In genomic region chr3:127673191-127674098, GRCh38 we compare ENCODE assay signal across 1 cellular context.
TF ChIP-seq lines count a peak whose summit lies in the region.

No MANE protein-coding gene starts in this region.

TF ChIP-seq in K562, 482 proteins besides CTCF, POLR2A, EP300 and RAD21 (continued from another document):
- TF ChIP-seq TFAP4 (CRISPR knock-in tag; IDR thresholded peaks at IDR 0.05; ENCODE audit: borderline replicate concordance): no peak
- TF ChIP-seq ERF (CRISPR knock-in tag; IDR thresholded peaks at IDR 0.05): 0 out of 2 replicates have a peak, but pooled peaks have one; percentile 71
- TF ChIP-seq TFE3 (CRISPR knock-in tag; IDR thresholded peaks at IDR 0.05): no peak
